Comparison of ENCODE assay signal across 6 cellular contexts in the genomic region with DNA sequence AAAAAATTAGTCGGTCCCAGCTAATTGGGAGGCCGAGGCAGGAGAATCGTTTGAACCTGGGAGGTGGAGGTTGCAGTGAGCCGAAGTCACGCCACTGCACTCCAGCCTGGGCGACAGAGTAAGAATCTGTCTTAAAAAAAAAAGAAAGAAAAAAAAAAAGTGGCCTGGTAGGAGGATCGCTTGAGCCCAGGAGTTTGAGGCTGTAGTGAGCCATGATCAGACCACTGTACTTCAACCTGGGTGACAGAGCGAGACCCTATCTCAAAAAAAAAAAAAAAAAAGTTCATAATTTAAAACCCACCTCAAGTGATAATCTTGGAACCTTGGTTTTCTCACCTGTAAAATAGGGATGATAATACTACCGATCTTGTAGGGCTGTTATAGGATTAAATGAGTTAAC. TPM values are rescaled to one million over a fixed set of nuclear protein-coding genes. Genes with fewer than 3 reads are reported as not detected.
DNase-seq lines count a peak whose midpoint lies in the region; FAIRE-seq and TF ChIP-seq lines count a peak whose summit lies in the region.
"Not testable (repeated sequence)": the region's sequence is repeated elsewhere in the genome, so short reads cannot be mapped to it uniquely, and the experiment has no call there.

No MANE protein-coding gene starts in this region.

- H3K79me2 ChIP-seq in astrocyte (ENCODE audit: insufficient read depth, low read length) = peaks cover 38% of the 10 kb centered on the region

- FAIRE-seq in astrocyte (lab: Jason Lieb, UNC) = not testable (repeated sequence)

- H3K27ac ChIP-seq in CD8-positive, alpha-beta memory T cell (ENCODE audit: low read depth, low read length) = peak overlapping the region; percentile 90
- H3K27ac ChIP-seq in astrocyte (ENCODE audit: low read depth, low read length) = peak overlapping the region; percentile 95
- H3K27ac ChIP-seq in suprapubic skin = peak overlapping the region; percentile 97

- peak overlapping the region; percentile 81 for H3K4me3 ChIP-seq in CD8-positive, alpha-beta memory T cell (ENCODE audit: low read length)
- not testable (repeated sequence) for H3K4me3 ChIP-seq in astrocyte (ENCODE audit: insufficient read depth, low read depth, low read length)
- H3K4me3 ChIP-seq in suprapubic skin = peak overlapping the region; percentile 64

- H3K9me3 Mint-ChIP-seq in CD8-positive, alpha-beta memory T cell; T-helper 2 cell treated with Interferon-gamma antibody and Interleukin-4, amounts not matched to agents 5 μg/mL and 100 μg/mL, for 36 hours; astrocyte (ENCODE audit: unreplicated experiment); glutamatergic neuron (ENCODE audit: unreplicated experiment); nephron: not testable (repeated sequence)

- H3K4me1 Mint-ChIP-seq in CD8-positive, alpha-beta memory T cell = peaks cover 31 to 42% (median 40%) of the 10 kb centered on the region in 3 donors
- H3K4me1 Mint-ChIP-seq in T-helper 2 cell treated with Interferon-gamma antibody and Interleukin-4, amounts not matched to agents 5 μg/mL and 100 μg/mL, for 36 hours (ENCODE audit: low read depth) = peaks cover 28% of the 10 kb centered on the region
- H3K4me1 Mint-ChIP-seq in astrocyte (ENCODE audit: low read depth, unreplicated experiment) = peaks cover 14% of the 10 kb centered on the region
- H3K4me1 Mint-ChIP-seq in glutamatergic neuron (ENCODE audit: low read depth, unreplicated experiment) = peaks cover 28% of the 10 kb centered on the region
- peaks cover 41% of the 10 kb centered on the region for H3K4me1 Mint-ChIP-seq in nephron

- not testable (repeated sequence) for H3K27me3 ChIP-seq in CD8-positive, alpha-beta memory T cell (ENCODE audit: insufficient read depth, low read length, poor library complexity, severe bottlenecking); astrocyte (ENCODE audit: insufficient read depth, low read length); suprapubic skin

- peaks cover 0 to 26% (median 0%) of the 10 kb centered on the region in 3 donors for H3K36me3 Mint-ChIP-seq in CD8-positive, alpha-beta memory T cell
- not testable (repeated sequence) for H3K36me3 Mint-ChIP-seq in T-helper 2 cell treated with Interferon-gamma antibody and Interleukin-4, amounts not matched to agents 5 μg/mL and 100 μg/mL, for 36 hours (ENCODE audit: low read depth); astrocyte (ENCODE audit: low read depth, unreplicated experiment); glutamatergic neuron (ENCODE audit: unreplicated experiment); nephron (ENCODE audit: low read depth)

- H3K4me1 ChIP-seq in CD8-positive, alpha-beta memory T cell (ENCODE audit: insufficient read depth, low read length) = peaks cover 20% of the 10 kb centered on the region
- peaks cover 23% of the 10 kb centered on the region for H3K4me1 ChIP-seq in astrocyte (ENCODE audit: insufficient read depth, low read length)
- H3K4me1 ChIP-seq in suprapubic skin = peaks cover 50% of the 10 kb centered on the region

- POLR2A ChIA-PET in CD8-positive, alpha-beta memory T cell (lab: Charles Lee) = interaction anchor here (0.7 kb wide), 2 partner anchors 17 to 35 kb away, joined by 3 to 4 read pairs; no protein-coding TSS in a partner anchor

- CTCF ChIA-PET in CD8-positive, alpha-beta memory T cell (lab: Charles Lee) = interaction anchor here (1.7 to 4.3 kb wide), 5 partner anchors 9 to 99 kb away, joined by 5 to 46 read pairs (median 6); a partner anchor contains a TSS

- TF ChIP-seq CTCF in astrocyte (IDR thresholded peaks at IDR 0.05; ENCODE audit: insufficient read depth, low read depth, low read length); glutamatergic neuron (IDR thresholded peaks at IDR 0.05; ENCODE audit: partially characterized antibody, unreplicated experiment); nephron (IDR thresholded peaks at IDR 0.05; ENCODE audit: unreplicated experiment in 3 of 3); suprapubic skin (IDR thresholded peaks at IDR 0.05): not testable (repeated sequence)

- 76% methylated on average over 9 of the region's 9 CpGs for WGBS in suprapubic skin

- H3K27me3 Mint-ChIP-seq in CD8-positive, alpha-beta memory T cell; T-helper 2 cell treated with Interferon-gamma antibody and Interleukin-4, amounts not matched to agents 5 μg/mL and 100 μg/mL, for 36 hours (ENCODE audit: low read depth); astrocyte (ENCODE audit: low read depth, unreplicated experiment); nephron (ENCODE audit: low read depth): not testable (repeated sequence)
- peaks cover 11% of the 10 kb centered on the region for H3K27me3 Mint-ChIP-seq in glutamatergic neuron (ENCODE audit: unreplicated experiment)

- H3K36me3 ChIP-seq in CD8-positive, alpha-beta memory T cell (ENCODE audit: insufficient read depth, low read length); suprapubic skin: not testable (repeated sequence)
- H3K36me3 ChIP-seq in astrocyte (ENCODE audit: insufficient read depth, low read length) = peaks cover 10% of the 10 kb centered on the region

- peak overlapping the region; percentile 26 to 96 (median 85) for H3K4me3 Mint-ChIP-seq in CD8-positive, alpha-beta memory T cell
- H3K4me3 Mint-ChIP-seq in T-helper 2 cell treated with Interferon-gamma antibody and Interleukin-4, amounts not matched to agents 5 μg/mL and 100 μg/mL, for 36 hours = peak overlapping the region; percentile 86
- not testable (repeated sequence) for H3K4me3 Mint-ChIP-seq in astrocyte (ENCODE audit: unreplicated experiment)
- peak overlapping the region; percentile 18 for H3K4me3 Mint-ChIP-seq in glutamatergic neuron (ENCODE audit: unreplicated experiment)
- H3K4me3 Mint-ChIP-seq in nephron = peak overlapping the region; percentile 34 to 83 (median 78)

- peaks cover 20% of the 10 kb centered on the region for H4K20me1 ChIP-seq in astrocyte (ENCODE audit: insufficient read depth, low read length)

- H3K9me3 ChIP-seq in CD8-positive, alpha-beta memory T cell (ENCODE audit: low read length); astrocyte (ENCODE audit: insufficient read depth, low read depth, low read length); suprapubic skin: not testable (repeated sequence)

- H2AFZ ChIP-seq in astrocyte (ENCODE audit: low read depth, low read length) = not testable (repeated sequence)

- not testable (repeated sequence) for DNase-seq in CD8-positive, alpha-beta memory T cell; T-helper 2 cell treated with Interferon-gamma antibody and Interleukin-4, amounts not matched to agents 5 μg/mL and 100 μg/mL, for 36 hours (ENCODE audit: low spot score); astrocyte (ENCODE audit: low read depth); glutamatergic neuron; suprapubic skin (ENCODE audit: low spot score in 2 of 2)

- TF ChIP-seq POLR2A in suprapubic skin (IDR thresholded peaks at IDR 0.05) = not testable (repeated sequence)

- H3K27ac Mint-ChIP-seq in CD8-positive, alpha-beta memory T cell = peak overlapping the region; percentile 26 to 96 (median 84)
- peak overlapping the region; percentile 91 for H3K27ac Mint-ChIP-seq in T-helper 2 cell treated with Interferon-gamma antibody and Interleukin-4, amounts not matched to agents 5 μg/mL and 100 μg/mL, for 36 hours
- H3K27ac Mint-ChIP-seq in astrocyte (ENCODE audit: unreplicated experiment) = peak overlapping the region; percentile 91
- H3K27ac Mint-ChIP-seq in glutamatergic neuron (ENCODE audit: unreplicated experiment) = peak overlapping the region; percentile 49
- peak overlapping the region; percentile 98 to 99 (median 99) for H3K27ac Mint-ChIP-seq in nephron

- peak overlapping the region; percentile 94 for H3K4me2 ChIP-seq in astrocyte (ENCODE audit: low read length)

- not testable (repeated sequence) for TF ChIP-seq EP300 in suprapubic skin (IDR thresholded peaks at IDR 0.05)

- H3K9ac ChIP-seq in astrocyte (ENCODE audit: low read length) = peak overlapping the region; percentile 87

RNA-seq across cellular contexts. Expression of a gene that starts 3.8 kb away (rescaled TPM):
- total RNA-seq in CD8-positive, alpha-beta memory T cell = 10 to 100 TPM; 15.9 to 17.8 TPM
- polyA plus RNA-seq in CD8-positive, alpha-beta memory T cell = 13.0 TPM
- total RNA-seq in astrocyte (21.6 and 22.9 TPM in 2 replicates), glutamatergic neuron (ENCODE audit: unreplicated experiment) (3.6 TPM), suprapubic skin (10 to 100 TPM in 3 of 4 donors, 1 to 10 TPM in 1; 8.5 to 33.9 (median 20.6) TPM)

RNA-seq across cellular contexts. Expression of a gene that starts 8.8 kb away (rescaled TPM):
- 1 to 10 TPM; 1.4 to 1.6 TPM for total RNA-seq in CD8-positive, alpha-beta memory T cell
- polyA plus RNA-seq in CD8-positive, alpha-beta memory T cell = 0.29 TPM
- total RNA-seq in astrocyte (1.5 and 2.6 TPM in 2 replicates), glutamatergic neuron (ENCODE audit: unreplicated experiment) (4.7 TPM), suprapubic skin (1 to 10 TPM; 4.1 to 7.3 (median 4.8) TPM)

RNA-seq across cellular contexts. Expression of a gene that starts 22.1 kb away (rescaled TPM):
- total RNA-seq in CD8-positive, alpha-beta memory T cell = 1 to 10 TPM; 7.0 to 8.5 TPM
- 9.5 TPM for polyA plus RNA-seq in CD8-positive, alpha-beta memory T cell
- 49.7 and 58.5 TPM in 2 replicates for total RNA-seq in astrocyte
- 30.1 TPM for total RNA-seq in glutamatergic neuron (ENCODE audit: unreplicated experiment)
- 10 to 100 TPM; 16.4 to 29.8 (median 19.1) TPM for total RNA-seq in suprapubic skin

RNA-seq across cellular contexts. Expression of a gene that starts 32.0 kb away (rescaled TPM):
- not detected for total RNA-seq in CD8-positive, alpha-beta memory T cell
- polyA plus RNA-seq in CD8-positive, alpha-beta memory T cell = not detected
- total RNA-seq in astrocyte (0.12 TPM in 1 of 2 replicates, not detected in the other), glutamatergic neuron (ENCODE audit: unreplicated experiment) (not detected), suprapubic skin (under 1 TPM in 3 of 4 donors, not detected in 1; 0.21 to 0.47 (median 0.42) TPM)

RNA-seq across cellular contexts. Expression of a gene that starts 43.6 kb away (rescaled TPM):
- total RNA-seq in CD8-positive, alpha-beta memory T cell = 10 to 100 TPM; 17.4 to 18.9 TPM
- polyA plus RNA-seq in CD8-positive, alpha-beta memory T cell = 22.8 TPM
- total RNA-seq in astrocyte (27.1 and 32.7 TPM in 2 replicates), glutamatergic neuron (ENCODE audit: unreplicated experiment) (7.2 TPM), suprapubic skin (100 to 1,000 TPM; 117 to 172 (median 142) TPM)

Comparison
In these comparisons a context has a peak if more than half of its experiments do, and no peak if none do; other contexts are left out.
1. H3K27ac Mint-ChIP-seq: peak in every context shown above with its lines; median percentile 99 in nephron; 91 in T-helper 2 cell treated with Interferon-gamma antibody and Interleukin-4, amounts not matched to agents 5 μg/mL and 100 μg/mL, for 36 hours; 91 in astrocyte; 84 in CD8-positive, alpha-beta memory T cell; 49 in glutamatergic neuron.